ENCODE assay signal across 1 cellular context in the genomic region with DNA sequence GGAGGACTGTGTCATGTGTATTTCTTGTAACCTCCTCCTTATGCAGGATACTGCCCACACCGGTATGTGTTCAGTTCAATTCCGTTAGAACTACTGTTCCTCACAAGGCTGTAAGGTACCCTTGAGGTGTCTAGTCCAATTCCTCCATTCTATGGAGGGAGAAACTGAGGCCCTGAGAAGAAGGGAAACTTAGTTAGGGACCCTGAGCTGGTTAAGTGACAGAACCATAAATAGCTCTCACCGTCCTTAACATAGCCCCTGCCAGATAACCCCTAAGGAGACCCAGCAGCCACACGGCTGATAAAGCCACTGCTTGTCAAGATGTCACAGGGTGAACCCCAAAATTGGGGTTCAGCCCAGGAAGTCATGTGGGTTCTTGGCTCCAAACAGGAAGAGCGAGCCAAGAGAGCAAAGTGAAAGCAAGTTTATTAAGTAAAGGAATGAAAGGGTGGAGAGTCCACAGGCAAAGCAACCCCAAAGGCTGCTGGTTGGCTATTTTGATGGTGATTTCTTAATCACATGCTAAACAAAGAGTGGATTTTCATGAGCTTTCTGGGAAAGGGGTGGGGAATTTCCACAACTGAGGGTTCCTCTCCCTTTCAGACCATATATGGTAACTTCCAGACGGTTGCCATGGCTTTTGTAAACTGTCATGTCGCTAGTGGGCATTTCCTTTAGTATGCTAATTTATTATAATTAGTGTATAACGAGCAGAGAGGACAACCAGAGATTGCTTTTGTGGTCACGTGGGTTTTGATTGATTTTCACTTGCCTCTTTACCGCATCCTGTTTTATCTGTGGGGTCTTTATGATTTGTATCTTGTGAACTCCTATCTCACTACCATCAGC.
TF ChIP-seq lines count a peak whose summit lies in the region.

No MANE protein-coding gene starts in this region.

TF ChIP-seq in IMR-90, 13 proteins besides CTCF, POLR2A, EP300 and RAD21:
- no peak for TF ChIP-seq RFX5 (IDR thresholded peaks at IDR 0.05; ENCODE audit: low read depth, low read length)
- TF ChIP-seq SMC3 (IDR thresholded peaks at IDR 0.05; ENCODE audit: low read depth, low read length), result no peak
- TF ChIP-seq CHD1 (IDR thresholded peaks at IDR 0.05; ENCODE audit: low read depth, low read length), result no peak
- peak; percentile 75 for TF ChIP-seq USF2 (IDR thresholded peaks at IDR 0.05; ENCODE audit: low read depth, low read length)
- TF ChIP-seq NFE2L2 (IDR thresholded peaks at IDR 0.05; ENCODE audit: low read depth, low read length), result no peak
- no peak for TF ChIP-seq MAFK (IDR thresholded peaks at IDR 0.05; ENCODE audit: low read depth, low read length)
- TF ChIP-seq ELK1 (IDR thresholded peaks at IDR 0.05; ENCODE audit: borderline replicate concordance, low read depth, low read length), result peak; percentile 93
- TF ChIP-seq CEBPB (IDR thresholded peaks at IDR 0.05; ENCODE audit: low read depth, low read length), result peak; percentile 84
- TF ChIP-seq MAZ (IDR thresholded peaks at IDR 0.05; ENCODE audit: borderline replicate concordance, low read depth, low read length), result no peak
- peak; percentile 78 for TF ChIP-seq MXI1 (IDR thresholded peaks at IDR 0.05; ENCODE audit: borderline replicate concordance, low read depth, low read length)
- TF ChIP-seq RCOR1 (IDR thresholded peaks at IDR 0.05; ENCODE audit: insufficient replicate concordance, low read length), result no peak
- no peak for TF ChIP-seq FOS (IDR thresholded peaks at IDR 0.05; ENCODE audit: low read depth, low read length)
- no peak for TF ChIP-seq BHLHE40 (IDR thresholded peaks at IDR 0.05; ENCODE audit: low read depth, low read length)
TF ChIP-seq in IMR-90: peak in this region for 4.
